1 cellular context compared by ENCODE assay signal in the genomic region with DNA sequence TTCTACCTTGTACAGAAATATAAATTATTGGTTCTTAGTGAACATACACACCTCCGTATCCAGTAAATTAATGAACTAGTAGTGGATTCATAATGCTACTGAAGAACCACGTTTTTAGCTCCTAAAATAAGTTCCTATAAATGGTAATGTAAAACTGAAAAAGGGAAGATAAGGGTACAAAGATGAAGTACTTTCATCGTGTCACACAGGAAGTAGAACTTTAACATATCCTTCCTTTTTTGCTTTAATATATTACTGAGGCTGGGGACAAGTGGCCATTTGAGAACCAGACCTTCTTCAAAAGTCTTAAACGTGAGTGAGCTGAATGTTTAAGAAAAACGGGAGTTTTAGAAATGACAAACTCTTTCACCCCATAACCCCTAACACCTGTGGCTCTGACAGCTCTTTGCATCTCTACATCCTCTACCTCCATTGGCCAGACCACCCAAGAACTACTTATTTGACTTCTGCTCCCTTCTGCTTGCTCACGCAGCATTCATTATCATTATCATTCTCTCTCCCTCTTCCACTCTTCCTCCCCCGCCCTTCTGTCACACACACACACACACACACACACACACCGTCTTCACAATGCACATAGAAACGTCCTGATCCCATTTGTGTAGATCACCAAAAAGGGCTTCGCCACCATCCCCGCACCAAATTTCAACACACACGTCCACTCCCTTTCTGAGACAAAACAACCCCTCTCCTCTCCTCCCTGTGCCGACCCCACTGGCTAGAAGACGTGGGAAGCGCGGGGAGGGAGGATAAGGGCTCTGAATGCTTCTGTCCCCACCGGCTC.
TF ChIP-seq lines count a peak whose summit lies in the region.

No MANE protein-coding gene starts in this region.

TF ChIP-seq in K562, 482 proteins besides CTCF, POLR2A, EP300 and RAD21 (continued from another document and continues in another):
- TF ChIP-seq POLR2AphosphoS2 (IDR thresholded peaks at IDR 0.05; ENCODE audit: low read length) (no peak), MBD1 (CRISPR knock-in tag; IDR thresholded peaks at IDR 0.05) (no peak), SMARCA5 (IDR thresholded peaks at IDR 0.05) (peak; percentile 73), TAF9B (IDR thresholded peaks at IDR 0.05; ENCODE audit: partially characterized antibody) (peak; percentile 3), NR2F6 (CRISPR knock-in tag; IDR thresholded peaks at IDR 0.05) (no peak), ZBTB49 (CRISPR knock-in tag; IDR thresholded peaks at IDR 0.05; ENCODE audit: borderline replicate concordance) (no peak), FUS (optimal IDR thresholded peaks at IDR 0.05; ENCODE audit: low read depth, low read length) (no peak), KDM4B (IDR thresholded peaks at IDR 0.05; ENCODE audit: borderline replicate concordance in 2 of 2, low read depth in 1 of 2) (no peak), PHF8 (IDR thresholded peaks at IDR 0.05; ENCODE audit: borderline replicate concordance, low read length) (no peak), ZC3H4 (CRISPR knock-in tag; IDR thresholded peaks at IDR 0.05; ENCODE audit: borderline replicate concordance) (no peak), TSC22D4 (tag; IDR thresholded peaks at IDR 0.05) (no peak), RB1 (IDR thresholded peaks at IDR 0.05; ENCODE audit: low read depth) (no peak), KDM2B (CRISPR knock-in tag; IDR thresholded peaks at IDR 0.05) (no peak), ATF3 (IDR thresholded peaks at IDR 0.05) (no peak), ATF3 (CRISPR knock-in tag; conservative IDR thresholded peaks at IDR 0.05) (no peak), CHAMP1 (IDR thresholded peaks at IDR 0.05) (no peak), ARNT (IDR thresholded peaks at IDR 0.05) (peak in 1 of 2 experiments; percentile 69; a peak in 2 of 4 replicates), TFAM (CRISPR knock-in tag; conservative IDR thresholded peaks at IDR 0.05) (no peak), HOXB6 (CRISPR knock-in tag; IDR thresholded peaks at IDR 0.05; ENCODE audit: borderline replicate concordance) (no peak), CBX3 (IDR thresholded peaks at IDR 0.05; ENCODE audit: borderline replicate concordance in 1 of 2, low read length in 2 of 2) (no peak), MCM3 (IDR thresholded peaks at IDR 0.05) (no peak), HDAC1 (IDR thresholded peaks at IDR 0.05) (peak in 1 of 2 experiments; percentile 88; a peak in 2 of 4 replicates), NFRKB (IDR thresholded peaks at IDR 0.05; ENCODE audit: low read depth) (peak; percentile 72; the same call in 1 of the 2 replicates), SMARCC2 (IDR thresholded peaks at IDR 0.05; ENCODE audit: low read depth) (no peak; the same call in 1 of the 2 replicates), HDGF (IDR thresholded peaks at IDR 0.05) (no peak), FOS (IDR thresholded peaks at IDR 0.05; ENCODE audit: extremely low read depth, insufficient read length) (no peak), ZHX1 (conservative IDR thresholded peaks at IDR 0.05; ENCODE audit: low read length) (no peak), U2AF1 (optimal IDR thresholded peaks at IDR 0.05; ENCODE audit: low read depth, low read length) (no peak), ZNF143 (CRISPR knock-in tag; IDR thresholded peaks at IDR 0.05) (no peak), RBFOX2 (IDR thresholded peaks at IDR 0.05; ENCODE audit: low read depth, low read length) (no peak), MEIS2 (IDR thresholded peaks at IDR 0.05; ENCODE audit: partially characterized antibody) (no peak), REST (CRISPR knock-in tag; IDR thresholded peaks at IDR 0.05; ENCODE audit: low read depth) (no peak), SRSF9 (IDR thresholded peaks at IDR 0.05; ENCODE audit: borderline replicate concordance, low read depth, low read length) (no peak), ARID1B (IDR thresholded peaks at IDR 0.05) (peak; percentile 82), ATF2 (CRISPR knock-in tag; IDR thresholded peaks at IDR 0.05) (no peak), PTBP1 (IDR thresholded peaks at IDR 0.05; ENCODE audit: low read depth, low read length) (no peak), ZC3H8 (IDR thresholded peaks at IDR 0.05) (0 out of 2 replicates have a peak, but pooled peaks have one; percentile 13), HSF4 (CRISPR knock-in tag; IDR thresholded peaks at IDR 0.05; ENCODE audit: borderline replicate concordance) (no peak), SETDB1 (IDR thresholded peaks at IDR 0.05; ENCODE audit: low read length) (no peak)
- TF ChIP-seq, protein P1, sequence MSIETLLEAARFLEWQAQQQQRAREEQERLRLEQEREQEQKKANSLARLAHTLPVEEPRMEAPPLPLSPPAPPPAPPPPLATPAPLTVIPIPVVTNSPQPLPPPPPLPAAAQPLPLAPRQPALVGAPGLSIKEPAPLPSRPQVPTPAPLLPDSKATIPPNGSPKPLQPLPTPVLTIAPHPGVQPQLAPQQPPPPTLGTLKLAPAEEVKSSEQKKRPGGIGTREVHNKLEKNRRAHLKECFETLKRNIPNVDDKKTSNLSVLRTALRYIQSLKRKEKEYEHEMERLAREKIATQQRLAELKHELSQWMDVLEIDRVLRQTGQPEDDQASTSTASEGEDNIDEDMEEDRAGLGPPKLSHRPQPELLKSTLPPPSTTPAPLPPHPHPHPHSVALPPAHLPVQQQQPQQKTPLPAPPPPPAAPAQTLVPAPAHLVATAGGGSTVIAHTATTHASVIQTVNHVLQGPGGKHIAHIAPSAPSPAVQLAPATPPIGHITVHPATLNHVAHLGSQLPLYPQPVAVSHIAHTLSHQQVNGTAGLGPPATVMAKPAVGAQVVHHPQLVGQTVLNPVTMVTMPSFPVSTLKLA (conservative IDR thresholded peaks at IDR 0.05), result no peak; a peak in 1 of 4 replicates
- TF ChIP-seq, protein P2, sequence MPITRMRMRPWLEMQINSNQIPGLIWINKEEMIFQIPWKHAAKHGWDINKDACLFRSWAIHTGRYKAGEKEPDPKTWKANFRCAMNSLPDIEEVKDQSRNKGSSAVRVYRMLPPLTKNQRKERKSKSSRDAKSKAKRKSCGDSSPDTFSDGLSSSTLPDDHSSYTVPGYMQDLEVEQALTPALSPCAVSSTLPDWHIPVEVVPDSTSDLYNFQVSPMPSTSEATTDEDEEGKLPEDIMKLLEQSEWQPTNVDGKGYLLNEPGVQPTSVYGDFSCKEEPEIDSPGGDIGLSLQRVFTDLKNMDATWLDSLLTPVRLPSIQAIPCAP (CRISPR knock-in tag; IDR thresholded peaks at IDR 0.05; ENCODE audit: borderline replicate concordance), result no peak
